In the genomic region with DNA sequence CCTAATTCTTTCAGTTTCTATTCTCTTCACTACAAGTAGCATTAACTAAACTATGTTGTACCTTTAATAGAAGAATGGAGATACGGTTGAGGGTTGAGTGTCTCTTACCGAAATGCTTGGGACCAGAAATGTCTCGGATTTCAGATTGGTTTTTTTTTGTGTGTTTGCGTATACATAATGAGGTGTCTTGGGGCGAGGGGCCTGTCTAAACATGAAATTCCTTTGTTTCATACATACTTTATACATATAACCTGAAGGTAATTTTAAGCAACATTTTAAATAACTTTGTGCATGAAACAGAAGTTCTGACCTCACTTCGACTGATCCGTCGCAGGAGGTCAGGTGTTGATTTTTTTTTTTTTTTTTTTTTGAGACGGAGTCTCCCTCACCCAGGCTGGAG, we compare ENCODE assay signal across 19 cellular contexts. TPM values are rescaled to one million over a fixed set of nuclear protein-coding genes. Genes with fewer than 3 reads are reported as not detected.
"Had no signal": no experiment of that assay in that cellular context is flagged by ENCODE, and none has a peak within 500 bp of the region (broad histone marks: within the 10 kb centered on the region; RNA-seq: fewer than 3 reads in every experiment).

No MANE protein-coding gene starts in this region.

- H3K4me1 Mint-ChIP-seq: nephron had no signal

- H3K27me3 Mint-ChIP-seq: stimulated activated naive B cell treated with anti-CD40 and anti-IgM and Interleukin-4, amounts not matched to agents 10 μg/mL and 1 μg/mL and 100 μg/mL, for 72 hours had no signal

- H3K4me3 Mint-ChIP-seq: activated T-cell treated with anti-CD3 and anti-CD28 coated beads, Interleukin-2, amount 50 U/mL, for 4 hours; nephron; stimulated activated naive B cell treated with anti-CD40 and anti-IgM and Interleukin-4, amounts not matched to agents 10 μg/mL and 1 μg/mL and 100 μg/mL, for 72 hours; T-helper 2 cell treated with Interferon-gamma antibody and Interleukin-4, amounts not matched to agents 5 μg/mL and 100 μg/mL, for 36 hours had no signal

- H3K36me3 ChIP-seq: uterus had no signal

- DNase-seq: activated gamma-delta T cell treated with Interleukin-2 at 50 U/mL for 16 hours; activated T-cell treated with anti-CD3 and anti-CD28 coated beads, Interleukin-2, amount 50 U/mL, for 4 hours; central memory CD4-positive, alpha-beta T cell; colonic mucosa; head of caudate nucleus; mesendoderm; nucleus accumbens; stimulated activated CD4-positive, alpha-beta T cell treated with anti-CD3 and anti-CD28 coated beads, Interleukin-15, amount 100 ng/mL, for 24 hours; stimulated activated CD4-positive, alpha-beta T cell treated with anti-CD3 and anti-CD28 coated beads, Interleukin-4, amount 100 ng/mL, for 1 hour; stimulated activated naive B cell treated with anti-CD40 and anti-IgM and Interleukin-4, amounts not matched to agents 10 μg/mL and 1 μg/mL and 100 μg/mL, for 72 hours; substantia nigra; uterus had no signal

- H3K27ac Mint-ChIP-seq: nephron; stimulated activated naive B cell treated with anti-CD40 and anti-IgM and Interleukin-4, amounts not matched to agents 10 μg/mL and 1 μg/mL and 100 μg/mL, for 72 hours; T-helper 2 cell treated with Interferon-gamma antibody and Interleukin-4, amounts not matched to agents 5 μg/mL and 100 μg/mL, for 36 hours had no signal

- H3K4me3 ChIP-seq: colonic mucosa, tibial nerve, uterus had no signal

- H3K27me3 ChIP-seq: colonic mucosa, tibial nerve, uterus had no signal

- ATAC-seq: activated CD4-positive, CD25-positive, alpha-beta regulatory T cell treated with anti-CD3 and anti-CD28 coated beads, Interleukin-2, amount 50 U/mL, for 24 hours; activated T-cell treated with anti-CD3 and anti-CD28 coated beads, Interleukin-2, amount 50 U/mL, for 4 hours; stimulated activated naive B cell treated with anti-CD40 and anti-IgM and Interleukin-4, amounts not matched to agents 10 μg/mL and 1 μg/mL and 100 μg/mL, for 72 hours had no signal

- FAIRE-seq: frontal cortex had no signal

- H3K9me3 Mint-ChIP-seq: activated T-cell treated with anti-CD3 and anti-CD28 coated beads, Interleukin-2, amount 50 U/mL, for 4 hours; nephron; stimulated activated naive B cell treated with anti-CD40 and anti-IgM and Interleukin-4, amounts not matched to agents 10 μg/mL and 1 μg/mL and 100 μg/mL, for 72 hours; T-helper 2 cell treated with Interferon-gamma antibody and Interleukin-4, amounts not matched to agents 5 μg/mL and 100 μg/mL, for 36 hours had no signal

RNA-seq across cellular contexts. Expression of gene MYOCOS, which starts 36.3 kb away (rescaled TPM):
- total RNA-seq: colonic mucosa, frontal cortex, posterior vena cava, skeletal muscle tissue, tibial nerve had no signal
